Comparison of ENCODE assay signal across 24 cellular contexts in the genomic region with DNA sequence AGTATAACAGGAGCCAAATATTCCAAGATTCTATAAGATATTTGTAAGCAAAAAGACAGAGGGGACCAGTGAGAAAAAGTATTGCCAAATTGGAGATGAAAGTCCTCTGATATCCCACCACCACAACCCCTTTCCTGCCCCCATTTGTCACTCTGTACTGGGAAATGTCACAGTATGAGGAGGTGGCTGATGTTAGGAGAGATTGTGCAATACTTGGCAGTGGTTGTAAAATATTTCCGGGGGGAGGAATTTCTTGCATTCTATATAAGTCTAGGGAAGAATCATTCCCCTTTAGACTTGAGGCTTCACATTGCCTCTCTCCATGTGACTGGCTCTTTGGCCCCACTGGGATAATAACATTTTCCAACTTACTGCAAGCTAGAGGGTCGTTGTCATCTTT.
"Had no signal": no experiment of that assay in that cellular context is flagged by ENCODE, and none has a peak within 500 bp of the region (broad histone marks: within the 10 kb centered on the region; RNA-seq: fewer than 3 reads in every experiment).

No MANE protein-coding gene starts in this region.

- H3K36me3 ChIP-seq: colonic mucosa, neutrophil, pancreas, sigmoid colon, stomach, tibial artery had no signal

- H3K27ac ChIP-seq: colonic mucosa, epithelial cell of prostate, foreskin keratinocyte, neutrophil, pancreas, sigmoid colon, stomach, tibial artery had no signal

- H3K36me3 Mint-ChIP-seq: memory B cell; mesothelial cell of epicardium; naive B cell; natural killer cell treated with Interleukin-12 subunit alpha and Interleukin-12 subunit beta and Interleukin-15 and Interleukin-18, amount 100 ng/mL, for 72 hours; stimulated activated effector memory CD8-positive, alpha-beta T cell treated with anti-CD3 and anti-CD28 coated beads, Interleukin-12 subunit alpha, Interleukin-12 subunit beta, amount 100 ng/mL, for 72 hours; type B pancreatic cell had no signal

- H3K27ac Mint-ChIP-seq: dendritic cell treated with granulocyte-macrophage colony-stimulating factor and Interleukin-4, amounts not matched to agents 40 ng/mL and 50 ng/mL, for 4 days; endodermal cell; memory B cell; mesothelial cell of epicardium; naive B cell; natural killer cell treated with Interleukin-12 subunit alpha and Interleukin-12 subunit beta and Interleukin-15 and Interleukin-18, amount 100 ng/mL, for 72 hours; stimulated activated effector memory CD8-positive, alpha-beta T cell treated with anti-CD3 and anti-CD28 coated beads, Interleukin-12 subunit alpha, Interleukin-12 subunit beta, amount 100 ng/mL, for 72 hours; type B pancreatic cell had no signal

- ATAC-seq: esophagus mucosa; foreskin keratinocyte; mucosa of descending colon; natural killer cell treated with Interleukin-12 subunit alpha and Interleukin-12 subunit beta and Interleukin-15 and Interleukin-18, amount 100 ng/mL, for 72 hours; pancreas; stimulated activated effector memory CD8-positive, alpha-beta T cell treated with anti-CD3 and anti-CD28 coated beads, Interleukin-12 subunit alpha, Interleukin-12 subunit beta, amount 100 ng/mL, for 72 hours had no signal

- H3K4me3 ChIP-seq: colonic mucosa, lung, mucosa of descending colon, pancreas, sigmoid colon, stomach, tibial artery had no signal

- H3K4me1 Mint-ChIP-seq: endodermal cell; memory B cell; mesothelial cell of epicardium; naive B cell; stimulated activated effector memory CD8-positive, alpha-beta T cell treated with anti-CD3 and anti-CD28 coated beads, Interleukin-12 subunit alpha, Interleukin-12 subunit beta, amount 100 ng/mL, for 72 hours had no signal

- H3K9me3 Mint-ChIP-seq: dendritic cell treated with granulocyte-macrophage colony-stimulating factor and Interleukin-4, amounts not matched to agents 40 ng/mL and 50 ng/mL, for 4 days; endodermal cell; memory B cell; mesothelial cell of epicardium; naive B cell; natural killer cell treated with Interleukin-12 subunit alpha and Interleukin-12 subunit beta and Interleukin-15 and Interleukin-18, amount 100 ng/mL, for 72 hours; stimulated activated effector memory CD8-positive, alpha-beta T cell treated with anti-CD3 and anti-CD28 coated beads, Interleukin-12 subunit alpha, Interleukin-12 subunit beta, amount 100 ng/mL, for 72 hours; type B pancreatic cell had no signal

- H3K27me3 ChIP-seq: colonic mucosa, foreskin keratinocyte, pancreas had no signal

- H3K27me3 Mint-ChIP-seq: dendritic cell treated with granulocyte-macrophage colony-stimulating factor and Interleukin-4, amounts not matched to agents 40 ng/mL and 50 ng/mL, for 4 days had no signal

- H3K4me1 ChIP-seq: colonic mucosa, foreskin keratinocyte, pancreas, sigmoid colon, stomach, tibial artery had no signal

- H3K4me3 Mint-ChIP-seq: dendritic cell treated with granulocyte-macrophage colony-stimulating factor and Interleukin-4, amounts not matched to agents 40 ng/mL and 50 ng/mL, for 4 days; endodermal cell; memory B cell; mesothelial cell of epicardium; naive B cell; natural killer cell treated with Interleukin-12 subunit alpha and Interleukin-12 subunit beta and Interleukin-15 and Interleukin-18, amount 100 ng/mL, for 72 hours; neural crest cell; stimulated activated effector memory CD8-positive, alpha-beta T cell treated with anti-CD3 and anti-CD28 coated beads, Interleukin-12 subunit alpha, Interleukin-12 subunit beta, amount 100 ng/mL, for 72 hours; type B pancreatic cell had no signal

- DNase-seq: colonic mucosa; effector CD8-positive, alpha-beta T cell; endodermal cell; foreskin keratinocyte; mucosa of descending colon; naive B cell; pancreas; sigmoid colon; stimulated activated CD4-positive, alpha-beta T cell treated with anti-CD3 and anti-CD28 coated beads, Interleukin-2, amount 100 ng/mL, for 24 hours; stimulated activated CD4-positive, alpha-beta T cell treated with anti-CD3 and anti-CD28 coated beads, Interleukin-4, amount 100 ng/mL, for 24 hours; stimulated activated naive CD4-positive, alpha-beta T cell treated with Interleukin-2 at 50 U/mL for 16 hours; stomach; tibial artery had no signal

- H3K9me3 ChIP-seq: colonic mucosa, mucosa of descending colon, neutrophil, pancreas, sigmoid colon, stomach, tibial artery had no signal
